ENCODE assay signal across 23 cellular contexts in the genomic region with DNA sequence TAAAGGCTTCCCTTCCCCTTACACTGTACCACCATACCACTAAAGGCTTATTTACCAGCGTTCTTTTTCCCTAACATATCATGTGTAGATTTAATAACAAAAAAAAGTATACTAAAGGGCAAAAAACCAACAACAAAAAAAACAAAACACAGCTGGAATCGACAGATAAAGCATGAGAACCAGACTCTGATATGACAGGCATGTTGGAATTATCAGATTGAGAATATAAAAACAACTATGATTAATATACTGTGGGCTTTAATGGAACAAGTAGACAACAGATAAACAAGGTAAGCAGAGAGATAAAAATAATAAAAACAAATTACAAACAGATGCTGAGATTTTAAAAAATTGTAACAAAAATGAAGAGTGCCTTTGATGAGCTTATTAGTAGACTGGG.
DNase-seq lines count a peak whose midpoint lies in the region; ATAC-seq and TF ChIP-seq lines count a peak whose summit lies in the region.
"Had no signal": no experiment of that assay in that cellular context is flagged by ENCODE, and none has a peak within 500 bp of the region (broad histone marks: within the 10 kb centered on the region; RNA-seq: fewer than 3 reads in every experiment).

No MANE protein-coding gene starts in this region.

- H3K4me1 ChIP-seq in RWPE2 (ENCODE audit: insufficient read depth, poor library complexity, severe bottlenecking) (no peaks in the 10 kb centered on the region), smooth muscle cell (ENCODE audit: low read depth) (no peaks in the 10 kb centered on the region)
- H3K4me1 ChIP-seq: BE2C, BLaER1 had no signal

- DNase-seq in RWPE2 (ENCODE audit: low spot score) = no peak
- DNase-seq in smooth muscle cell (lab: John Stamatoyannopoulos, UW; ENCODE audit: unreplicated experiment) = no peak
- no peak for DNase-seq in sciatic nerve (ENCODE audit: low spot score)
- no peak for DNase-seq in middle frontal gyrus (ENCODE audit: extremely low spot score, low spot score)
- DNase-seq: 8988T; ACHN; BE2C; C1 segment of cervical spinal cord; CD4-positive, alpha-beta memory T cell; CD4-positive, CD25-positive, alpha-beta regulatory T cell; CD8-positive, alpha-beta memory T cell; COR-L47; DMS 273 treated with DMSO at 0.1 percent for 48 hours; DMS153; DMS53; DMS79; DND-41; EL; GDM1 had no signal

- H3K79me2 ChIP-seq in smooth muscle cell (ENCODE audit: low read depth) = no peaks in the 10 kb centered on the region

- H3K9me3 ChIP-seq in RWPE2 (ENCODE audit: severe bottlenecking) (peaks cover 2% of the 10 kb centered on the region), smooth muscle cell (replicated peaks; ENCODE audit: low read depth) (no peaks in the 10 kb centered on the region)
- H3K9me3 ChIP-seq: BE2C, BLaER1 had no signal

- H3F3A ChIP-seq in smooth muscle cell (ENCODE audit: low read depth) = no peaks in the 10 kb centered on the region

- peak overlapping the region; percentile 9 for H2AFZ ChIP-seq in smooth muscle cell (ENCODE audit: low read depth)

- no peaks in the 10 kb centered on the region for H3K36me3 ChIP-seq in RWPE2 (ENCODE audit: low read depth)
- no peaks in the 10 kb centered on the region for H3K36me3 ChIP-seq in smooth muscle cell (ENCODE audit: low read depth)
- H3K36me3 ChIP-seq: BE2C, BLaER1 had no signal

- ATAC-seq in RWPE2 (ENCODE audit: low read depth) = 0 out of 3 replicates have a peak, but pooled peaks have one; percentile 25
- ATAC-seq in SK-N-SH treated with all-trans-retinoic acid at 6 μM for 48 hours = no peak
- ATAC-seq in sciatic nerve = no peak
- no peak for ATAC-seq in HG02763 (IDR thresholded peaks at IDR 0.05; ENCODE audit: unreplicated experiment)
- ATAC-seq: GM12878 had no signal

- H3K4me2 ChIP-seq in smooth muscle cell = no peak overlapping the region
- H3K4me2 ChIP-seq: BLaER1 had no signal

- no peak overlapping the region for H3K4me3 ChIP-seq in RWPE2 (ENCODE audit: severe bottlenecking)
- H3K4me3 ChIP-seq in smooth muscle cell = no peak overlapping the region
- H3K4me3 ChIP-seq: BLaER1, GM12878 had no signal

- no peak for TF ChIP-seq CTCF in RWPE2 (IDR thresholded peaks at IDR 0.05; ENCODE audit: poor library complexity, severe bottlenecking)
- TF ChIP-seq CTCF in smooth muscle cell (IDR thresholded peaks at IDR 0.05; ENCODE audit: borderline replicate concordance, insufficient read depth, poor library complexity, severe bottlenecking) = no peak

- H3K27me3 ChIP-seq in RWPE2 (ENCODE audit: insufficient read depth, poor library complexity, severe bottlenecking) (peaks cover 18% of the 10 kb centered on the region), smooth muscle cell (ENCODE audit: low read depth) (no peaks in the 10 kb centered on the region)
- H3K27me3 ChIP-seq: BE2C, BLaER1 had no signal

- 38% methylated on average over 2 of the region's 2 CpGs for WGBS in smooth muscle cell (ENCODE audit: low lambda C conversion rate)

- intact Hi-C loops in sciatic nerve (cut with DNase I) = no loop called here

- H3K9ac ChIP-seq in smooth muscle cell (ENCODE audit: low read depth) = no peak overlapping the region
- H3K9ac ChIP-seq: BLaER1 had no signal

- H3K27ac ChIP-seq in RWPE2 (ENCODE audit: poor library complexity, severe bottlenecking) (no peak overlapping the region), smooth muscle cell (ENCODE audit: low read depth) (no peak overlapping the region)
- H3K27ac ChIP-seq: BLaER1 had no signal

- no peaks in the 10 kb centered on the region for H4K20me1 ChIP-seq in smooth muscle cell (ENCODE audit: low read depth)
- H4K20me1 ChIP-seq: BLaER1 had no signal

TF ChIP-seq in SK-N-SH treated with all-trans-retinoic acid at 6 μM for 48 hours, 23 proteins besides CTCF, POLR2A, EP300 and RAD21:
- TF ChIP-seq, protein P1, sequence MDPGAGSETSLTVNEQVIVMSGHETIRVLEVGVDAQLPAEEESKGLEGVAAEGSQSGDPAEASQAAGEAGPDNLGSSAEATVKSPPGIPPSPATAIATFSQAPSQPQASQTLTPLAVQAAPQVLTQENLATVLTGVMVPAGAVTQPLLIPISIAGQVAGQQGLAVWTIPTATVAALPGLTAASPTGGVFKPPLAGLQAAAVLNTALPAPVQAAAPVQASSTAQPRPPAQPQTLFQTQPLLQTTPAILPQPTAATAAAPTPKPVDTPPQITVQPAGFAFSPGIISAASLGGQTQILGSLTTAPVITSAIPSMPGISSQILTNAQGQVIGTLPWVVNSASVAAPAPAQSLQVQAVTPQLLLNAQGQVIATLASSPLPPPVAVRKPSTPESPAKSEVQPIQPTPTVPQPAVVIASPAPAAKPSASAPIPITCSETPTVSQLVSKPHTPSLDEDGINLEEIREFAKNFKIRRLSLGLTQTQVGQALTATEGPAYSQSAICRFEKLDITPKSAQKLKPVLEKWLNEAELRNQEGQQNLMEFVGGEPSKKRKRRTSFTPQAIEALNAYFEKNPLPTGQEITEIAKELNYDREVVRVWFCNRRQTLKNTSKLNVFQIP (CRISPR knock-in tag; IDR thresholded peaks at IDR 0.05; ENCODE audit: borderline replicate concordance, low read depth) = no peak
- TF ChIP-seq ESRRG (CRISPR knock-in tag; IDR thresholded peaks at IDR 0.05) = no peak
- peak; percentile 90 for TF ChIP-seq TCF4 (CRISPR knock-in tag; IDR thresholded peaks at IDR 0.05; ENCODE audit: borderline replicate concordance)
